In genomic region chr3:32493437-32494414, GRCh38 we compare ENCODE assay signal across 8 cellular contexts. TPM values are rescaled to one million over a fixed set of nuclear protein-coding genes. Genes with fewer than 3 reads are reported as not detected.
DNase-seq lines count a peak whose midpoint lies in the region; ATAC-seq and TF ChIP-seq lines count a peak whose summit lies in the region.

No MANE protein-coding gene starts in this region.

- H3K4me1 ChIP-seq in OCI-LY3 (ENCODE audit: low read length) (peaks cover 44% of the 10 kb centered on the region), adrenal gland (replicated peaks in 1 of 2) (peaks cover 6 to 10% of the 10 kb centered on the region in 2 donors)

- no peak overlapping the region for H2AFZ ChIP-seq in OCI-LY3 (ENCODE audit: low read depth, low read length)

- TF ChIP-seq POLR2A in adrenal gland (IDR thresholded peaks at IDR 0.05), result no peak

- intact Hi-C loops in adrenal gland (cut with DNase I), result no loop called here

- DNase-seq in renal cortical epithelial cell (ENCODE audit: low read depth) (peak; percentile 74), SHP77 treated with DMSO at 0.1 percent for 48 hours (lab: John Stamatoyannopoulos, UW) (no peak), adrenal gland (no peak), NCI-H1105 treated with DMSO at 0.1 percent for 48 hours (lab: John Stamatoyannopoulos, UW) (no peak), SKM-1 treated with dmso at 0.1 percent for 144 hours (lab: John Stamatoyannopoulos, UW; ENCODE audit: unreplicated experiment) (no peak)

- H3K9ac ChIP-seq in OCI-LY3 (ENCODE audit: low read length), result no peak overlapping the region

- peak overlapping the region; percentile 66 for H3K4me2 ChIP-seq in OCI-LY3 (ENCODE audit: low read length)

- H3K4me3 ChIP-seq in OCI-LY3 (ENCODE audit: low read length) (peak overlapping the region; percentile 51), adrenal gland (no peak overlapping the region)

- H3K9me3 ChIP-seq in OCI-LY3 (ENCODE audit: insufficient read depth, low read length), result no peaks in the 10 kb centered on the region
- no peaks in the 10 kb centered on the region for H3K9me3 ChIP-seq in adrenal gland (replicated peaks in 1 of 3)

- H3K27ac ChIP-seq in OCI-LY3 (ENCODE audit: low read length) (no peak overlapping the region), adrenal gland (no peak overlapping the region)

- H3K36me3 ChIP-seq in OCI-LY3 (replicated peaks; ENCODE audit: low read depth, low read length) (peaks cover 10% of the 10 kb centered on the region), adrenal gland (replicated peaks in 1 of 2) (no peaks in the 10 kb centered on the region)

- H3K79me2 ChIP-seq in OCI-LY3 (ENCODE audit: low read length), result peaks cover 18% of the 10 kb centered on the region

- H3K27me3 ChIP-seq in OCI-LY3 (ENCODE audit: low read depth, low read length), result no peaks in the 10 kb centered on the region
- H3K27me3 ChIP-seq in adrenal gland, result no peaks in the 10 kb centered on the region

- WGBS in adrenal gland, 4 donors, result 47 to 60% (median 57%) methylated on average over 3 of the region's 3 CpGs

- TF ChIP-seq CTCF in OCI-LY3 (IDR thresholded peaks at IDR 0.05; ENCODE audit: low read depth, low read length) (no peak), adrenal gland (IDR thresholded peaks at IDR 0.05) (no peak)

- H4K20me1 ChIP-seq in OCI-LY3 (ENCODE audit: insufficient read depth, low read length), result peaks cover 14% of the 10 kb centered on the region; the same call in 1 of the 2 replicates

- peak; percentile 88 for ATAC-seq in GM19025 (IDR thresholded peaks at IDR 0.05; ENCODE audit: low read depth, unreplicated experiment)
- ATAC-seq in HG02642 (IDR thresholded peaks at IDR 0.05; ENCODE audit: poor library complexity, unreplicated experiment), result peak; percentile 84

RNA-seq across cellular contexts. Expression of gene CMTM6, which starts 8.9 kb away (rescaled TPM):
- total RNA-seq in renal cortical epithelial cell (75.6 and 242 TPM in 2 replicates), adrenal gland (10 to 100 TPM; 33.7 to 57.7 (median 43.9) TPM)
- polyA plus RNA-seq in adrenal gland, result 10 to 100 TPM; 13.5 to 32.0 (median 17.0) TPM
